8 cellular contexts compared by ENCODE assay signal in genomic region chr17:48893646-48894508, GRCh38. TPM values are rescaled to one million over a fixed set of nuclear protein-coding genes. Genes with fewer than 3 reads are reported as not detected.
DNase-seq lines count a peak whose midpoint lies in the region; ATAC-seq and TF ChIP-seq lines count a peak whose summit lies in the region.

No MANE protein-coding gene starts in this region.

- H3K36me3 ChIP-seq in ES-I3 (ENCODE audit: insufficient read depth, low read length) = peaks cover 17% of the 10 kb centered on the region; the same call in 1 of the 2 replicates
- peaks cover 37% of the 10 kb centered on the region for H3K36me3 ChIP-seq in RWPE2 (ENCODE audit: low read depth)
- H3K36me3 ChIP-seq in psoas muscle (ENCODE audit: insufficient read depth in 1 of 2, low read depth in 1 of 2) = peaks cover 6 to 44% of the 10 kb centered on the region in 2 donors

- H3K4me1 ChIP-seq in ES-I3 (ENCODE audit: insufficient read depth, low read length) (peaks cover 4% of the 10 kb centered on the region), RWPE2 (ENCODE audit: insufficient read depth, poor library complexity, severe bottlenecking) (peaks cover 3% of the 10 kb centered on the region), psoas muscle (peaks cover 8% of the 10 kb centered on the region)

- peak overlapping the region; percentile 91 for H3K9ac ChIP-seq in ES-I3 (ENCODE audit: low read depth, low read length)

- intact Hi-C loops in psoas muscle (cut with DNase I) = no loop called here

- peak overlapping the region; percentile 38 for H3K27ac ChIP-seq in RWPE2 (ENCODE audit: poor library complexity, severe bottlenecking)
- peak overlapping the region; percentile 90 for H3K27ac ChIP-seq in psoas muscle

- ATAC-seq in RWPE2 (ENCODE audit: low read depth) (no peak), psoas muscle (no peak), GM19351 (IDR thresholded peaks at IDR 0.05; ENCODE audit: unreplicated experiment) (no peak), HG03378 (IDR thresholded peaks at IDR 0.05; ENCODE audit: unreplicated experiment) (no peak)

- WGBS in psoas muscle, 3 donors = 59 to 62% (median 59%) methylated on average over 5 of the region's 5 CpGs

- H3K4me3 ChIP-seq in RWPE2 (ENCODE audit: severe bottlenecking) (peak overlapping the region; percentile 73), fibroblast of mammary gland (ENCODE audit: control insufficient read depth, low read depth, low read length) (peak overlapping the region; percentile 67), psoas muscle (peak overlapping the region; percentile 82)

- H3K27me3 ChIP-seq in RWPE2 (ENCODE audit: insufficient read depth, poor library complexity, severe bottlenecking) (no peaks in the 10 kb centered on the region), psoas muscle (ENCODE audit: insufficient read depth in 3 of 3, low read length in 2 of 3) (no peaks in the 10 kb centered on the region)

- H3K9me3 ChIP-seq in ES-I3 (ENCODE audit: control insufficient read depth, insufficient read depth, low read length) (no peaks in the 10 kb centered on the region), RWPE2 (ENCODE audit: severe bottlenecking) (no peaks in the 10 kb centered on the region), psoas muscle (no peaks in the 10 kb centered on the region)

- DNase-seq in RWPE2 (ENCODE audit: low spot score) = no peak
- DNase-seq in fibroblast of mammary gland (ENCODE audit: low read depth) = no peak
- DNase-seq in psoas muscle = no peak
- no peak for DNase-seq in GM03348 (ENCODE audit: low spot score)
- no peak for DNase-seq in NCI-H2171 treated with DMSO at 0.1 percent for 48 hours (lab: John Stamatoyannopoulos, UW)

- TF ChIP-seq CTCF in RWPE2 (IDR thresholded peaks at IDR 0.05; ENCODE audit: poor library complexity, severe bottlenecking) (no peak), fibroblast of mammary gland (conservative IDR thresholded peaks at IDR 0.05; ENCODE audit: control insufficient read depth, insufficient read depth, low read depth, low read length) (no peak), psoas muscle (IDR thresholded peaks at IDR 0.05) (no peak)

RNA-seq across cellular contexts. Expression of gene ATP5MC1, which starts 1.3 kb away (rescaled TPM):
- total RNA-seq in psoas muscle = 100 to 1,000 TPM; 179 to 321 (median 199) TPM
- 1,000 to 10,000 TPM in 1 of 3 donors, 100 to 1,000 TPM in 2; 616 to 1,012 (median 815) TPM for polyA plus RNA-seq in psoas muscle

RNA-seq across cellular contexts. Expression of gene UBE2Z, which starts 14.3 kb away (rescaled TPM):
- 10 to 100 TPM; 29.8 to 46.7 (median 34.8) TPM for total RNA-seq in psoas muscle
- 10 to 100 TPM; 22.0 to 47.2 (median 36.5) TPM for polyA plus RNA-seq in psoas muscle

RNA-seq across cellular contexts. Expression of gene SNF8, which starts 50.8 kb away (rescaled TPM):
- total RNA-seq in psoas muscle = 10 to 100 TPM; 69.7 to 96.7 (median 75.0) TPM
- 100 to 1,000 TPM; 113 to 188 (median 149) TPM for polyA plus RNA-seq in psoas muscle
